ENCODE assay signal across 14 cellular contexts in the genomic region with DNA sequence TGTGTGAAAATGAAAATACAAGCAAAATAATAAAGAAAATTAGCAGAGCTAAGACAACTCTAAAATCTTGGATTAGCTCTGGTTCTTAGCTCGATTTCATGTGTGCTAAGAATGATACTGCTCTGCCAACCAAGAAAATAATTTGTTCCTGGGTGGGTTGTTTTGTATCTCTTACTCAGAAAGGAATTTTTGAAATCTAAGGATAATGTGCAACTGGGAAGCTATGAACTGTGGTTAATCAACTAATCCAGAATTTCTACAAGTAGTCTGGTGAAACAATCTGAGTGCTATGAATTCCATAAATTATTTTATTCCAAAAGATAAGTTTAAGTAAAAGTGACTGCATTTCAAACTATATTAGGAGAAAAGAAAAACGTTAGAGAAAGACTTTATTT.
A peak's percentile ranks its signal among the peaks of the same experiment; 100 is the strongest.
DNase-seq lines count a peak whose midpoint lies in the region; ATAC-seq, FAIRE-seq and TF ChIP-seq lines count a peak whose summit lies in the region.
"Had no signal": no experiment of that assay in that cellular context is flagged by ENCODE, and none has a peak within 500 bp of the region (broad histone marks: within the 10 kb centered on the region; RNA-seq: fewer than 3 reads in every experiment).

No MANE protein-coding gene starts in this region.

- intact Hi-C loops in Calu3 (cut with micrococcal nuclease; ENCODE audit: unreplicated experiment) = no loop called here

- no peak for FAIRE-seq in frontal cortex (lab: Jason Lieb, UNC)
- FAIRE-seq: A549, G401.6 had no signal

- H3K27me3 Mint-ChIP-seq in Calu3 (ENCODE audit: unreplicated experiment) = no peaks in the 10 kb centered on the region
- H3K27me3 Mint-ChIP-seq: CD4-positive, alpha-beta T cell; IgD-negative memory B cell had no signal

- BruUV-seq in Calu3 (replicated peaks; lab: Mats Ljungman, UMichigan) = no TSS peak

- H3K4me1 Mint-ChIP-seq in Calu3 (ENCODE audit: low read depth, unreplicated experiment) = no peaks in the 10 kb centered on the region
- H3K4me1 Mint-ChIP-seq: IgD-negative memory B cell had no signal

- no peaks in the 10 kb centered on the region for H3K36me3 Mint-ChIP-seq in Calu3 (ENCODE audit: insufficient read depth, unreplicated experiment)

- no peak overlapping the region for H3K27ac Mint-ChIP-seq in Calu3 (ENCODE audit: unreplicated experiment)
- H3K27ac Mint-ChIP-seq: CD4-positive, alpha-beta T cell; IgD-negative memory B cell had no signal

- CTCF ChIA-PET in Calu3 (lab: Charles Lee) = interaction anchor here (1.3 kb wide), 1 partner anchor 29 kb away, joined by 5 read pairs; no protein-coding TSS in a partner anchor

- no peak overlapping the region for H3K4me3 Mint-ChIP-seq in Calu3 (ENCODE audit: low read depth, unreplicated experiment)
- H3K4me3 Mint-ChIP-seq: CD4-positive, alpha-beta T cell; IgD-negative memory B cell had no signal

- ATAC-seq in HG03097 (IDR thresholded peaks at IDR 0.05; ENCODE audit: low FRiP score, unreplicated experiment) = no peak
- ATAC-seq: HCT116 had no signal

- TF ChIP-seq CTCF in Calu3 (IDR thresholded peaks at IDR 0.05; ENCODE audit: unreplicated experiment) = no peak

- H3K9me3 Mint-ChIP-seq in Calu3 (ENCODE audit: low read depth, unreplicated experiment) = peaks cover 3% of the 10 kb centered on the region
- H3K9me3 Mint-ChIP-seq: CD4-positive, alpha-beta T cell had no signal

- DNase-seq in GM03348 (ENCODE audit: low spot score) (peak; percentile 29), amniotic epithelial cell (ENCODE audit: low read depth) (peak; percentile 53), fibroblast of peridontal ligament (ENCODE audit: extremely low read depth) (peak; percentile 24), retina (no peak), frontal cortex (ENCODE audit: low spot score in 2 of 2) (no peak), Calu3 (no peak)
- DNase-seq: CD4-positive, alpha-beta T cell; DMS79; EL had no signal

Comparison
In these comparisons a context has a peak if more than half of its experiments do, and no peak if none do; other contexts are left out.
1. DNase-seq: peak in GM03348 (single experiment), amniotic epithelial cell (single experiment) and fibroblast of peridontal ligament (single experiment); none in retina (single experiment), frontal cortex (0 of 2) and Calu3 (single experiment).